8 cellular contexts compared by ENCODE assay signal in the genomic region with DNA sequence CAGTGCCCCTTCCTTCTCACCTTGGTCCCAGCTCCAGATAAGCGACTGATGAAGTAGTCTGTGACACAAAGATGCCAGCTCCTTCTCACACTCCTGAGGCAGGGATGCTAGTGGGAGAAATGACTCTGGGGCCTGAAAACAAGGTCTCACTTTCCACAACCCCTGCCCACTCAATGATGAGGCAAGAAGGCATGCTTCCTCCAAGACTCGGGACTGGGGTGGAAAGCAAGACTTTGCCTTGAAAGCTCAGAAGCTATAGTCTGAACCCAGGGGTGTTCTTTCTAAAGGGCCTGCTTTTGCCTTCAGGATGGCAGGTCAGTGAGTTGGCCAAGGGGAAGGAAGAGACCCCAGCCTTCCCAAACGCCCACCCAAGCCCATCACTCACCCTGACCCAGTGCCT.
A peak's percentile ranks its signal among the peaks of the same experiment; 100 is the strongest.
DNase-seq lines count a peak whose midpoint lies in the region; ATAC-seq and TF ChIP-seq lines count a peak whose summit lies in the region.

No MANE protein-coding gene starts in this region.

- H3K4me1 Mint-ChIP-seq in central memory CD8-positive, alpha-beta T cell: peaks cover 28% of the 10 kb centered on the region

- peaks cover 29% of the 10 kb centered on the region for H3K36me3 Mint-ChIP-seq in central memory CD8-positive, alpha-beta T cell (ENCODE audit: insufficient read depth)

- no peak for ATAC-seq in central memory CD8-positive, alpha-beta T cell (replicated peaks; ENCODE audit: extremely low read depth, poor library complexity, severe bottlenecking)
- ATAC-seq in HG02763 (IDR thresholded peaks at IDR 0.05; ENCODE audit: unreplicated experiment) (no peak), HG03520 (IDR thresholded peaks at IDR 0.05; ENCODE audit: unreplicated experiment) (no peak)

- peak overlapping the region; percentile 84 for H3K27ac ChIP-seq in 22Rv1
- H3K27ac ChIP-seq in HUES6 (ENCODE audit: low read depth, low read length): no peak overlapping the region
- no peak overlapping the region for H3K27ac ChIP-seq in muscle layer of colon (ENCODE audit: low read depth, low read length)

- DNase-seq in central memory CD8-positive, alpha-beta T cell (ENCODE audit: low spot score in 2 of 2): no peak
- DNase-seq in middle frontal gyrus (ENCODE audit: extremely low spot score, low spot score) (no peak), anterior cingulate cortex (lab: John Stamatoyannopoulos, UW) (no peak)

- H3K27me3 Mint-ChIP-seq in central memory CD8-positive, alpha-beta T cell: no peaks in the 10 kb centered on the region

- H3K9me3 ChIP-seq in HUES6 (ENCODE audit: control insufficient read depth, insufficient read depth, low read depth, low read length) (no peaks in the 10 kb centered on the region), muscle layer of colon (ENCODE audit: low read length) (no peaks in the 10 kb centered on the region)

- TF ChIP-seq CTCF in 22Rv1 (IDR thresholded peaks at IDR 0.05): no peak

- peak overlapping the region; percentile 94 for H3K4me3 Mint-ChIP-seq in central memory CD8-positive, alpha-beta T cell

- H3K27ac Mint-ChIP-seq in central memory CD8-positive, alpha-beta T cell (ENCODE audit: low read depth): no peak overlapping the region

- H3K9ac ChIP-seq in HUES6 (ENCODE audit: low read length): peak overlapping the region; percentile 85
- H3K9ac ChIP-seq in muscle layer of colon (ENCODE audit: low read length): peak overlapping the region; percentile 69

- no peaks in the 10 kb centered on the region for H3K9me3 Mint-ChIP-seq in central memory CD8-positive, alpha-beta T cell

- H3K4me1 ChIP-seq in HUES6 (ENCODE audit: control insufficient read depth, insufficient read depth, low read length): peaks cover 5% of the 10 kb centered on the region; the same call in 1 of the 2 replicates
- H3K4me1 ChIP-seq in muscle layer of colon (ENCODE audit: insufficient read depth, low read length): peaks cover 26% of the 10 kb centered on the region

- H3K4me3 ChIP-seq in HUES6 (ENCODE audit: low read depth, low read length) (peak overlapping the region; percentile 96), muscle layer of colon (ENCODE audit: low read depth in 1 of 2, low read length in 2 of 2) (peak overlapping the region; percentile 85 to 99)

- H3K27me3 ChIP-seq in HUES6 (ENCODE audit: control insufficient read depth, insufficient read depth, low read length) (no peaks in the 10 kb centered on the region), muscle layer of colon (ENCODE audit: control insufficient read depth in 1 of 2, insufficient read depth in 2 of 2, low read length in 2 of 2) (no peaks in the 10 kb centered on the region)

- peaks cover 30% of the 10 kb centered on the region for H3K36me3 ChIP-seq in HUES6 (ENCODE audit: control insufficient read depth, insufficient read depth, low read length)
- peaks cover 28% of the 10 kb centered on the region for H3K36me3 ChIP-seq in muscle layer of colon (ENCODE audit: insufficient read depth, low read length)
